2 cellular contexts compared by ENCODE assay signal in genomic region chr9:128632486-128632885, GRCh38.
TF ChIP-seq lines count a peak whose summit lies in the region.

No MANE protein-coding gene starts in this region.

TF ChIP-seq in IMR-90, 13 proteins besides CTCF, POLR2A, EP300 and RAD21:
- TF ChIP-seq SMC3 (IDR thresholded peaks at IDR 0.05; ENCODE audit: low read depth, low read length) (no peak), RFX5 (IDR thresholded peaks at IDR 0.05; ENCODE audit: low read depth, low read length) (no peak), RCOR1 (IDR thresholded peaks at IDR 0.05; ENCODE audit: insufficient replicate concordance, low read length) (no peak), BHLHE40 (IDR thresholded peaks at IDR 0.05; ENCODE audit: low read depth, low read length) (no peak), NFE2L2 (IDR thresholded peaks at IDR 0.05; ENCODE audit: low read depth, low read length) (no peak), CEBPB (IDR thresholded peaks at IDR 0.05; ENCODE audit: low read depth, low read length) (no peak), FOS (IDR thresholded peaks at IDR 0.05; ENCODE audit: low read depth, low read length) (no peak), MAFK (IDR thresholded peaks at IDR 0.05; ENCODE audit: low read depth, low read length) (no peak), MAZ (IDR thresholded peaks at IDR 0.05; ENCODE audit: borderline replicate concordance, low read depth, low read length) (no peak), MXI1 (IDR thresholded peaks at IDR 0.05; ENCODE audit: borderline replicate concordance, low read depth, low read length) (no peak), CHD1 (IDR thresholded peaks at IDR 0.05; ENCODE audit: low read depth, low read length) (no peak), USF2 (IDR thresholded peaks at IDR 0.05; ENCODE audit: low read depth, low read length) (no peak), ELK1 (IDR thresholded peaks at IDR 0.05; ENCODE audit: borderline replicate concordance, low read depth, low read length) (no peak)

TF ChIP-seq in endothelial cell of umbilical vein, 7 proteins besides CTCF, POLR2A, EP300 and RAD21:
- TF ChIP-seq POLR2AphosphoS5 (IDR thresholded peaks at IDR 0.05; ENCODE audit: insufficient read depth, low read depth, low read length): peak; percentile 16
- no peak for TF ChIP-seq FOS (IDR thresholded peaks at IDR 0.05; ENCODE audit: borderline replicate concordance, insufficient read depth, low read length)
